Comparison of ENCODE assay signal across 9 cellular contexts in genomic region chr20:1415667-1416468, GRCh38. TPM values are rescaled to one million over a fixed set of nuclear protein-coding genes. Genes with fewer than 3 reads are reported as not detected.
DNase-seq lines count a peak whose midpoint lies in the region; ATAC-seq and TF ChIP-seq lines count a peak whose summit lies in the region.
"Had no signal": no experiment of that assay in that cellular context is flagged by ENCODE, and none has a peak within 500 bp of the region (broad histone marks: within the 10 kb centered on the region; RNA-seq: fewer than 3 reads in every experiment).

No MANE protein-coding gene starts in this region.

- H3K27me3 ChIP-seq in brain microvascular endothelial cell (replicated peaks) (no peaks in the 10 kb centered on the region), mesenchymal stem cell (ENCODE audit: control insufficient read depth in 1 of 2, insufficient read depth in 1 of 2, low read length in 2 of 2) (no peaks in the 10 kb centered on the region)

- H3K27me3 Mint-ChIP-seq in Calu3 (ENCODE audit: unreplicated experiment), result no peaks in the 10 kb centered on the region
- peaks cover 3 to 12% of the 10 kb centered on the region in 2 donors for H3K27me3 Mint-ChIP-seq in T-cell

- no peak overlapping the region for H3K14ac ChIP-seq in mesenchymal stem cell (ENCODE audit: low read length in 2 of 2)

- intact Hi-C loops in Calu3 (cut with micrococcal nuclease; ENCODE audit: unreplicated experiment), result no loop called here

- ATAC-seq in HG03175 (IDR thresholded peaks at IDR 0.05; ENCODE audit: unreplicated experiment), result no peak
- no peak for ATAC-seq in T-cell (replicated peaks in 1 of 4)

- H2AFZ ChIP-seq in mesenchymal stem cell (ENCODE audit: low read depth, low read length), result peak overlapping the region; percentile 15

- H3K4me3 Mint-ChIP-seq in Calu3 (ENCODE audit: low read depth, unreplicated experiment) (peak overlapping the region; percentile 11), T-cell (no peak overlapping the region)

- CTCF ChIA-PET in Calu3 (lab: Charles Lee), result interaction anchor here (1.1 kb wide), 1 partner anchor 16 kb away, joined by 3 read pairs; no protein-coding TSS in a partner anchor
- CTCF ChIA-PET in T-cell (lab: Charles Lee), result no interaction called here

- H4K91ac ChIP-seq in mesenchymal stem cell (ENCODE audit: low read length), result peak overlapping the region; percentile 72

- H3K9ac ChIP-seq in mesenchymal stem cell (ENCODE audit: low read length), result peak overlapping the region; percentile 62

- WGBS in mesenchymal stem cell, result 35% methylated on average over 8 of the region's 8 CpGs

- peak overlapping the region; percentile 18 for H2BK15ac ChIP-seq in mesenchymal stem cell (ENCODE audit: low read depth, poor library complexity, severe bottlenecking)

- H3K9me3 ChIP-seq in mesenchymal stem cell (ENCODE audit: control insufficient read depth, low read length), result peaks cover 11% of the 10 kb centered on the region

- H3K36me3 Mint-ChIP-seq in Calu3 (ENCODE audit: insufficient read depth, unreplicated experiment), result no peaks in the 10 kb centered on the region
- peaks cover 5% of the 10 kb centered on the region for H3K36me3 Mint-ChIP-seq in T-cell

- no peaks in the 10 kb centered on the region for H3K36me3 ChIP-seq in brain microvascular endothelial cell (replicated peaks)
- no peaks in the 10 kb centered on the region for H3K36me3 ChIP-seq in mesenchymal stem cell (ENCODE audit: control insufficient read depth in 1 of 2, insufficient read depth in 2 of 2, low read depth in 1 of 2, low read length in 2 of 2)

- in situ Hi-C loops in brain microvascular endothelial cell (cut with HindIII; ENCODE audit: low pct_ligation_motif_present, low sequenced_read_pairs) (no loop called here), GM13976 (cut with MboI; ENCODE audit: low sequenced_read_pairs, unreplicated experiment) (no loop called here)

- peak overlapping the region; percentile 66 for H2BK120ac ChIP-seq in mesenchymal stem cell (ENCODE audit: low read depth, low read length)

- H3K23ac ChIP-seq in mesenchymal stem cell (ENCODE audit: low read length in 2 of 2), result no peak overlapping the region

- H2BK5ac ChIP-seq in mesenchymal stem cell (ENCODE audit: low read depth, low read length, poor library complexity, severe bottlenecking), result no peak overlapping the region

- peak overlapping the region; percentile 56 to 80 for H3K18ac ChIP-seq in mesenchymal stem cell (ENCODE audit: low read depth in 1 of 2, low read length in 2 of 2)

- TF ChIP-seq CTCF in Calu3 (IDR thresholded peaks at IDR 0.05; ENCODE audit: unreplicated experiment), result no peak
- TF ChIP-seq CTCF in brain microvascular endothelial cell (IDR thresholded peaks at IDR 0.05; ENCODE audit: low read depth, low read length, missing control alignments), result no peak
- TF ChIP-seq CTCF in GM13976 (IDR thresholded peaks at IDR 0.05; ENCODE audit: borderline replicate concordance, control extremely low read depth, extremely low read depth, insufficient read depth, missing control alignments), result no peak

- H3K4ac ChIP-seq in mesenchymal stem cell (ENCODE audit: low read depth in 1 of 2, low read length in 2 of 2), result peak overlapping the region; percentile 14 to 39

- H3K4me3 ChIP-seq in brain microvascular endothelial cell (ENCODE audit: low read depth, low read length) (no peak overlapping the region), mesenchymal stem cell (ENCODE audit: insufficient read depth in 1 of 2, low read depth in 1 of 2, low read length in 2 of 2) (no peak overlapping the region)

- H3K27ac ChIP-seq in brain microvascular endothelial cell (peak overlapping the region; percentile 52), mesenchymal stem cell (ENCODE audit: low read length, poor library complexity, severe bottlenecking) (peak overlapping the region; percentile 48)

- POLR2A ChIA-PET in T-cell (lab: Charles Lee), result no interaction called here

- peaks cover 16% of the 10 kb centered on the region for H3K4me1 ChIP-seq in mesenchymal stem cell (ENCODE audit: control insufficient read depth, insufficient read depth, low read depth, low read length)

- DNase-seq in Calu3 (peak; percentile 72), LoVo (ENCODE audit: low spot score) (peak; percentile 80), brain microvascular endothelial cell (peak; percentile 93), mesenchymal stem cell (peak; percentile 99), GM13976 (ENCODE audit: low spot score) (no peak), UCSD-AML1 (lab: John Stamatoyannopoulos, UW; ENCODE audit: unreplicated experiment) (no peak), T-cell (no peak)
- DNase-seq: substantia nigra had no signal

- H3K27ac Mint-ChIP-seq in Calu3 (ENCODE audit: unreplicated experiment), result peak overlapping the region; percentile 98
- no peak overlapping the region for H3K27ac Mint-ChIP-seq in T-cell

- H4K8ac ChIP-seq in mesenchymal stem cell (ENCODE audit: low read length), result peak overlapping the region; percentile 27

- H2AK5ac ChIP-seq in mesenchymal stem cell (ENCODE audit: low read length, severe bottlenecking), result peak overlapping the region; percentile 36

- no TSS peak for BruUV-seq in Calu3 (replicated peaks; lab: Mats Ljungman, UMichigan)

- no peaks in the 10 kb centered on the region for H3K9me3 Mint-ChIP-seq in Calu3 (ENCODE audit: low read depth, unreplicated experiment)
- peaks cover 9 to 20% (median 18%) of the 10 kb centered on the region in 3 donors for H3K9me3 Mint-ChIP-seq in T-cell

- H3K4me1 Mint-ChIP-seq in Calu3 (ENCODE audit: low read depth, unreplicated experiment), result peaks cover 25% of the 10 kb centered on the region
- no peaks in the 10 kb centered on the region for H3K4me1 Mint-ChIP-seq in T-cell

- peak overlapping the region; percentile 78 to 86 for H2BK12ac ChIP-seq in mesenchymal stem cell (ENCODE audit: low read length in 2 of 2)

- no peak overlapping the region for H3K4me2 ChIP-seq in mesenchymal stem cell (ENCODE audit: low read length, poor library complexity, severe bottlenecking)

- no peaks in the 10 kb centered on the region for H3K79me1 ChIP-seq in mesenchymal stem cell (replicated peaks; ENCODE audit: low read length, poor library complexity, severe bottlenecking)

RNA-seq across cellular contexts. Expression of gene FKBP1A, which starts 23.0 kb away (rescaled TPM):
- total RNA-seq in Calu3 (2022) (166 and 173 TPM in 2 replicates), T-cell (10 to 100 TPM; 76.7 to 90.4 (median 79.9) TPM)
- polyA plus RNA-seq in mesenchymal stem cell (2013, experiment 1 of 2), result 511 TPM
- polyA plus RNA-seq in mesenchymal stem cell (2013, experiment 2 of 2), result 515 TPM

RNA-seq across cellular contexts. Expression of gene NSFL1C, which starts 50.8 kb away (rescaled TPM):
- total RNA-seq in Calu3 (2022) (81.0 and 86.3 TPM in 2 replicates), T-cell (10 to 100 TPM; 56.7 to 68.7 (median 65.8) TPM)
- polyA plus RNA-seq in mesenchymal stem cell (2013, experiment 1 of 2), result 50.4 TPM
- 52.6 TPM for polyA plus RNA-seq in mesenchymal stem cell (2013, experiment 2 of 2)

Comparison
In these comparisons a context has a peak if more than half of its experiments do, and no peak if none do; other contexts are left out.
1. DNase-seq: peak in Calu3 (single experiment), LoVo (single experiment), brain microvascular endothelial cell (single experiment) and mesenchymal stem cell (single experiment); none in GM13976 (single experiment), UCSD-AML1 (single experiment) and T-cell (0 of 34).